Comparison of ENCODE assay signal across 22 cellular contexts in the genomic region with DNA sequence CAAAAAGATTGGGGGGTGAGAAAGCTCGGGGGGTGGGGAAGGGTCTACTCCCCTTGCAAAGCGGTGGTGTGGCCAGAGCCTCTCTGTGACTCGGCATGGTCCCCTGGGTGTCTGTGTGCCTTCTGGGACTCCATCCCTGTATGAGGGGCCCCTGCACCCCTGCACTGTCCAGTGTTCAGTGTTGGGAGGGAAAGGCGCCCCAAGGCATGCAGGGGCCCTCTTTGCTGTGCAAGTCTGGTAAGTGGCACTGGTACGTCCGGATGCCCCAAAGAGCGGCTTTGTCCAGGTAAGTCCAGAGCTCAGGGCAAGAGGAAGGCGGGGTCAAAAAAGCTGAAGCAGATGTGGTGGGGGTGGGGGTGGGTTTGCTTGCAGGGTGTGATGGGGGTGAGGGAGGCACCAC. TPM values are rescaled to one million over a fixed set of nuclear protein-coding genes. Genes with fewer than 3 reads are reported as not detected.
DNase-seq lines count a peak whose midpoint lies in the region; ATAC-seq, FAIRE-seq and TF ChIP-seq lines count a peak whose summit lies in the region.
"Had no signal": no experiment of that assay in that cellular context is flagged by ENCODE, and none has a peak within 500 bp of the region (broad histone marks: within the 10 kb centered on the region; RNA-seq: fewer than 3 reads in every experiment).

No MANE protein-coding gene starts in this region.

- H3K36me3 Mint-ChIP-seq in activated naive CD8-positive, alpha-beta T cell treated with anti-CD3 and anti-CD28 coated beads, Interleukin-2, amount 50 U/mL, for 24 hours (ENCODE audit: low read depth): no peaks in the 10 kb centered on the region
- H3K36me3 Mint-ChIP-seq in endothelial cell (ENCODE audit: low read depth, unreplicated experiment): peaks cover 13% of the 10 kb centered on the region
- H3K36me3 Mint-ChIP-seq: CD8-positive, alpha-beta memory T cell had no signal

- no peaks in the 10 kb centered on the region for H3K4me1 Mint-ChIP-seq in activated naive CD8-positive, alpha-beta T cell treated with anti-CD3 and anti-CD28 coated beads, Interleukin-2, amount 50 U/mL, for 24 hours
- H3K4me1 Mint-ChIP-seq in endothelial cell (ENCODE audit: unreplicated experiment): no peaks in the 10 kb centered on the region
- H3K4me1 Mint-ChIP-seq: CD8-positive, alpha-beta memory T cell; H9 had no signal

- H3K36me3 ChIP-seq in heart left ventricle: no peaks in the 10 kb centered on the region
- no peaks in the 10 kb centered on the region for H3K36me3 ChIP-seq in left ventricle myocardium inferior
- no peaks in the 10 kb centered on the region for H3K36me3 ChIP-seq in RWPE2 (ENCODE audit: low read depth)
- H3K36me3 ChIP-seq in kidney (ENCODE audit: control insufficient read depth in 1 of 2, insufficient read depth in 2 of 2, low read length in 2 of 2): no peaks in the 10 kb centered on the region
- peaks cover 0 to 17% (median 0%) of the 10 kb centered on the region in 6 donors for H3K36me3 ChIP-seq in spleen

- no peak for ATAC-seq in heart left ventricle
- no peak for ATAC-seq in RWPE2 (ENCODE audit: low read depth)
- no peak for ATAC-seq in activated naive CD8-positive, alpha-beta T cell treated with anti-CD3 and anti-CD28 coated beads, Interleukin-2, amount 50 U/mL, for 24 hours
- ATAC-seq: GM12878 had no signal

- no peak overlapping the region for H3K9ac ChIP-seq in kidney (ENCODE audit: low read length in 2 of 2)

- no peak for TF ChIP-seq CTCF in heart left ventricle (IDR thresholded peaks at IDR 0.05)
- no peak for TF ChIP-seq CTCF in left ventricle myocardium inferior (IDR thresholded peaks at IDR 0.05; ENCODE audit: borderline replicate concordance)
- no peak for TF ChIP-seq CTCF in RWPE2 (IDR thresholded peaks at IDR 0.05; ENCODE audit: poor library complexity, severe bottlenecking)
- no peak for TF ChIP-seq CTCF in kidney (IDR thresholded peaks at IDR 0.05; ENCODE audit: borderline replicate concordance, extremely low read depth, insufficient read depth)
- TF ChIP-seq CTCF in spleen (IDR thresholded peaks at IDR 0.05 in 8 of 11, conservative IDR thresholded peaks at IDR 0.05 in 3 of 11): no peak
- TF ChIP-seq CTCF in endothelial cell (IDR thresholded peaks at IDR 0.05; ENCODE audit: unreplicated experiment): no peak

- no peak overlapping the region for H3K4me3 Mint-ChIP-seq in activated naive CD8-positive, alpha-beta T cell treated with anti-CD3 and anti-CD28 coated beads, Interleukin-2, amount 50 U/mL, for 24 hours
- H3K4me3 Mint-ChIP-seq in endothelial cell (ENCODE audit: unreplicated experiment): no peak overlapping the region
- H3K4me3 Mint-ChIP-seq: CD8-positive, alpha-beta memory T cell; H9 had no signal

- H3K4me1 ChIP-seq in heart left ventricle (no peaks in the 10 kb centered on the region), left ventricle myocardium inferior (no peaks in the 10 kb centered on the region), RWPE2 (ENCODE audit: insufficient read depth, poor library complexity, severe bottlenecking) (no peaks in the 10 kb centered on the region), kidney (ENCODE audit: control insufficient read depth in 1 of 2, insufficient read depth in 1 of 2, low read depth in 1 of 2, low read length in 2 of 2) (no peaks in the 10 kb centered on the region), spleen (no peaks in the 10 kb centered on the region)

- WGBS in heart left ventricle, 4 donors: 85 to 94% (median 92%) methylated on average over 8 of the region's 8 CpGs
- 86 to 97% (median 89%) methylated on average over 8 of the region's 8 CpGs for WGBS in spleen, 5 donors

- H3K27ac Mint-ChIP-seq in activated naive CD8-positive, alpha-beta T cell treated with anti-CD3 and anti-CD28 coated beads, Interleukin-2, amount 50 U/mL, for 24 hours: no peak overlapping the region
- no peak overlapping the region for H3K27ac Mint-ChIP-seq in endothelial cell (ENCODE audit: unreplicated experiment)
- H3K27ac Mint-ChIP-seq: CD8-positive, alpha-beta memory T cell; H9 had no signal

- no peaks in the 10 kb centered on the region for H3K9me3 Mint-ChIP-seq in activated naive CD8-positive, alpha-beta T cell treated with anti-CD3 and anti-CD28 coated beads, Interleukin-2, amount 50 U/mL, for 24 hours
- no peaks in the 10 kb centered on the region for H3K9me3 Mint-ChIP-seq in endothelial cell (ENCODE audit: unreplicated experiment)

- H3K4me3 ChIP-seq in heart left ventricle (no peak overlapping the region), left ventricle myocardium inferior (no peak overlapping the region), RWPE2 (ENCODE audit: severe bottlenecking) (no peak overlapping the region), kidney (ENCODE audit: low read length in 2 of 2) (no peak overlapping the region), spleen (no peak overlapping the region)
- H3K4me3 ChIP-seq: GM12878 had no signal

- TF ChIP-seq POLR2A in heart left ventricle (IDR thresholded peaks at IDR 0.05): no peak
- no peak for TF ChIP-seq POLR2A in spleen (IDR thresholded peaks at IDR 0.05)

- no peaks in the 10 kb centered on the region for H3K9me3 ChIP-seq in heart left ventricle
- peaks cover 11% of the 10 kb centered on the region for H3K9me3 ChIP-seq in left ventricle myocardium inferior (replicated peaks)
- H3K9me3 ChIP-seq in RWPE2 (ENCODE audit: severe bottlenecking): no peaks in the 10 kb centered on the region
- peaks cover 0 to 3% of the 10 kb centered on the region in 2 donors for H3K9me3 ChIP-seq in kidney (ENCODE audit: control insufficient read depth in 1 of 2, low read length in 2 of 2)
- H3K9me3 ChIP-seq in spleen: peaks cover 0 to 23% (median 0%) of the 10 kb centered on the region in 8 donors

- peaks cover 4% of the 10 kb centered on the region for H3K27me3 Mint-ChIP-seq in activated naive CD8-positive, alpha-beta T cell treated with anti-CD3 and anti-CD28 coated beads, Interleukin-2, amount 50 U/mL, for 24 hours
- H3K27me3 Mint-ChIP-seq in endothelial cell (ENCODE audit: unreplicated experiment): peaks cover 14% of the 10 kb centered on the region

- H3K27ac ChIP-seq in heart left ventricle (no peak overlapping the region), left ventricle myocardium inferior (replicated peaks) (no peak overlapping the region), RWPE2 (ENCODE audit: poor library complexity, severe bottlenecking) (no peak overlapping the region), kidney (ENCODE audit: low read depth in 2 of 2, low read length in 2 of 2) (no peak overlapping the region), spleen (no peak overlapping the region)

- FAIRE-seq in kidney (lab: Jason Lieb, UNC): no peak
- FAIRE-seq: GM12878, HTR-8/SVneo had no signal

- intact Hi-C loops in heart left ventricle (cut with DNase I): no loop called here
- intact Hi-C loops in left ventricle myocardium inferior (cut with micrococcal nuclease): no loop called here
- intact Hi-C loops in kidney (cut with DNase I): no loop called here
- intact Hi-C loops in spleen (cut with DNase I; ENCODE audit: low total_unique reads): no loop called here

- DNase-seq in heart left ventricle: peak in 3 of 5 donors; percentile 2 to 17 (median 12)
- no peak for DNase-seq in left ventricle myocardium inferior
- peak; percentile 64 for DNase-seq in RWPE2 (ENCODE audit: low spot score)
- DNase-seq in kidney: peak; percentile 22
- DNase-seq in spleen: peak; percentile 52
- DNase-seq in activated naive CD8-positive, alpha-beta T cell treated with anti-CD3 and anti-CD28 coated beads, Interleukin-2, amount 50 U/mL, for 24 hours: no peak
- DNase-seq in NCI-H524 (lab: John Stamatoyannopoulos, UW): no peak
- DNase-seq in endothelial cell (ENCODE audit: low spot score): no peak
- DNase-seq: COR-L47, DMS 273 treated with DMSO at 0.1 percent for 48 hours, DMS53, DND-41, EL, GOT3, H9, IMR-90 had no signal

- H3K27me3 ChIP-seq in heart left ventricle (peaks cover 0 to 21% (median 0%) of the 10 kb centered on the region in 9 donors), left ventricle myocardium inferior (ENCODE audit: low read depth) (peaks cover 47% of the 10 kb centered on the region), RWPE2 (ENCODE audit: insufficient read depth, poor library complexity, severe bottlenecking) (no peaks in the 10 kb centered on the region), spleen (replicated peaks in 1 of 7) (peaks cover 0 to 23% (median 0%) of the 10 kb centered on the region in 7 donors)

RNA-seq across cellular contexts. Expression of gene RTL1, which starts 23.7 kb away (rescaled TPM):
- not detected for total RNA-seq in heart left ventricle
- not detected for polyA plus RNA-seq in heart left ventricle
- not detected for total RNA-seq in left ventricle myocardium inferior
- not detected for total RNA-seq in kidney
- not detected for polyA plus RNA-seq in kidney (ENCODE audit: insufficient read depth, low read depth, low replicate concordance)
- not detected for total RNA-seq in spleen
- under 1 TPM in 1 of 3 donors, not detected in 2; under 0.01 TPM for polyA plus RNA-seq in spleen
- 0.18 TPM for total RNA-seq in endothelial cell (ENCODE audit: unreplicated experiment)
- total RNA-seq: CD8-positive, alpha-beta memory T cell; G401; GM12878; H9; IMR-90 had no signal
- polyA plus RNA-seq: BJ; CD8-positive, alpha-beta memory T cell; GM12878; IMR-90 had no signal

RNA-seq across cellular contexts. Expression of gene MEG3, which starts 53.9 kb away (rescaled TPM):
- total RNA-seq in heart left ventricle (10 to 100 TPM in 4 of 9 donors, 1 to 10 TPM in 5; 3.6 to 37.7 (median 9.9) TPM), left ventricle myocardium inferior (17.5 TPM), kidney (24.0 TPM), spleen (100 to 1,000 TPM in 5 of 7 donors, 10 to 100 TPM in 2; 86.5 to 282 (median 174) TPM), endothelial cell (ENCODE audit: unreplicated experiment) (not detected)
- polyA plus RNA-seq in heart left ventricle (10 to 100 TPM in 1 of 2 donors, 1 to 10 TPM in 1; 5.6 to 36.7 TPM), kidney (ENCODE audit: insufficient read depth, low read depth, low replicate concordance) (29.6 TPM), spleen (100 to 1,000 TPM in 2 of 3 donors, 10 to 100 TPM in 1; 86.6 to 763 (median 435) TPM)
- total RNA-seq: A172 had no signal
- polyA plus RNA-seq: CD8-positive, alpha-beta memory T cell had no signal

Comparison
In these comparisons a context has a peak if more than half of its experiments do, and no peak if none do; other contexts are left out.
1. DNase-seq: peak in heart left ventricle (3 of 5), RWPE2 (single experiment), kidney (single experiment) and spleen (single experiment); none in left ventricle myocardium inferior (single experiment), activated naive CD8-positive, alpha-beta T cell treated with anti-CD3 and anti-CD28 coated beads, Interleukin-2, amount 50 U/mL, for 24 hours (single experiment), NCI-H524 (0 of 2) and endothelial cell (single experiment).